In the genomic region with DNA sequence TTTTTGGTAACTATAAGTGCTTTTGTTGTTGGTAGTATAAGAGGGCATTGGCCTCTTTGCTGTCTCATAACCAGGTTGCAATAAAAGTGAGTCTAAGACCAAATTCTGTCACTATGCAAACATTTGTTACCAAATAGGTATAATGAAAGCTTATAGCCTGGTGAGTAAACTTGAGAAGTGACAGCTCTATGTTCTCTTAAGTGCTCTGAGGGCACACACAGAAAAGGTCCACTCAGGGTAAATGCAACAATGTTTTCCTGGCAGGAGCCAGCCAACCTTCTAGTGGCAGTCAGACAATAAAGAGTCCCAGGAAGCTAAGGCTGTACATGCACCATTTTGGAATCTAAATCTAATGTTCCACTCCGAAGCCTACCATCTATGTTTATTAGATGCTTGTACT, we compare ENCODE assay signal across 1 cellular context.
TF ChIP-seq lines count a peak whose summit lies in the region.

No MANE protein-coding gene starts in this region.

TF ChIP-seq in HCT116, 20 proteins besides CTCF, POLR2A, EP300 and RAD21 (continued from another document):
- TF ChIP-seq, protein P1, sequence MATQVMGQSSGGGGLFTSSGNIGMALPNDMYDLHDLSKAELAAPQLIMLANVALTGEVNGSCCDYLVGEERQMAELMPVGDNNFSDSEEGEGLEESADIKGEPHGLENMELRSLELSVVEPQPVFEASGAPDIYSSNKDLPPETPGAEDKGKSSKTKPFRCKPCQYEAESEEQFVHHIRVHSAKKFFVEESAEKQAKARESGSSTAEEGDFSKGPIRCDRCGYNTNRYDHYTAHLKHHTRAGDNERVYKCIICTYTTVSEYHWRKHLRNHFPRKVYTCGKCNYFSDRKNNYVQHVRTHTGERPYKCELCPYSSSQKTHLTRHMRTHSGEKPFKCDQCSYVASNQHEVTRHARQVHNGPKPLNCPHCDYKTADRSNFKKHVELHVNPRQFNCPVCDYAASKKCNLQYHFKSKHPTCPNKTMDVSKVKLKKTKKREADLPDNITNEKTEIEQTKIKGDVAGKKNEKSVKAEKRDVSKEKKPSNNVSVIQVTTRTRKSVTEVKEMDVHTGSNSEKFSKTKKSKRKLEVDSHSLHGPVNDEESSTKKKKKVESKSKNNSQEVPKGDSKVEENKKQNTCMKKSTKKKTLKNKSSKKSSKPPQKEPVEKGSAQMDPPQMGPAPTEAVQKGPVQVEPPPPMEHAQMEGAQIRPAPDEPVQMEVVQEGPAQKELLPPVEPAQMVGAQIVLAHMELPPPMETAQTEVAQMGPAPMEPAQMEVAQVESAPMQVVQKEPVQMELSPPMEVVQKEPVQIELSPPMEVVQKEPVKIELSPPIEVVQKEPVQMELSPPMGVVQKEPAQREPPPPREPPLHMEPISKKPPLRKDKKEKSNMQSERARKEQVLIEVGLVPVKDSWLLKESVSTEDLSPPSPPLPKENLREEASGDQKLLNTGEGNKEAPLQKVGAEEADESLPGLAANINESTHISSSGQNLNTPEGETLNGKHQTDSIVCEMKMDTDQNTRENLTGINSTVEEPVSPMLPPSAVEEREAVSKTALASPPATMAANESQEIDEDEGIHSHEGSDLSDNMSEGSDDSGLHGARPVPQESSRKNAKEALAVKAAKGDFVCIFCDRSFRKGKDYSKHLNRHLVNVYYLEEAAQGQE (IDR thresholded peaks at IDR 0.05; ENCODE audit: low read depth), result no peak
- TF ChIP-seq, protein P2, sequence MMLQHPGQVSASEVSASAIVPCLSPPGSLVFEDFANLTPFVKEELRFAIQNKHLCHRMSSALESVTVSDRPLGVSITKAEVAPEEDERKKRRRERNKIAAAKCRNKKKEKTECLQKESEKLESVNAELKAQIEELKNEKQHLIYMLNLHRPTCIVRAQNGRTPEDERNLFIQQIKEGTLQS (IDR thresholded peaks at IDR 0.05), result no peak
- TF ChIP-seq EZH2phosphoT487 (IDR thresholded peaks at IDR 0.05; ENCODE audit: borderline replicate concordance) (no peak), EGR1 (IDR thresholded peaks at IDR 0.05; ENCODE audit: low read depth) (no peak), JUND (IDR thresholded peaks at IDR 0.05) (no peak), SIN3A (IDR thresholded peaks at IDR 0.05; ENCODE audit: low read depth) (no peak), CEBPB (IDR thresholded peaks at IDR 0.05; ENCODE audit: low read depth) (no peak), FOSL1 (IDR thresholded peaks at IDR 0.05; ENCODE audit: low read depth) (no peak), SP1 (IDR thresholded peaks at IDR 0.05; ENCODE audit: low read depth) (no peak), ELF1 (IDR thresholded peaks at IDR 0.05; ENCODE audit: borderline replicate concordance, low read depth) (no peak), EZH2 (IDR thresholded peaks at IDR 0.05) (no peak), ZNF274 (IDR thresholded peaks at IDR 0.05; ENCODE audit: low read depth, low read length) (no peak), YY1 (IDR thresholded peaks at IDR 0.05; ENCODE audit: extremely low read depth, insufficient replicate concordance, low read depth, low read length) (no peak), ZFX (IDR thresholded peaks at IDR 0.05) (no peak)
